Comparison of ENCODE assay signal across 1 cellular context in genomic region chr6:168288781-168289570, GRCh38.
A peak's percentile ranks its signal among the peaks of the same experiment; 100 is the strongest.
TF ChIP-seq lines count a peak whose summit lies in the region.

No MANE protein-coding gene starts in this region.

TF ChIP-seq in HepG2, 621 proteins besides CTCF, POLR2A, EP300 and RAD21:
- TF ChIP-seq ZNF768 (CRISPR knock-in tag; IDR thresholded peaks at IDR 0.05) (peak; percentile 11; the same call in 1 of the 2 replicates), PAF1 (CRISPR knock-in tag; IDR thresholded peaks at IDR 0.05) (no peak), SRY (CRISPR knock-in tag; IDR thresholded peaks at IDR 0.05) (no peak)
- TF ChIP-seq, protein P1, sequence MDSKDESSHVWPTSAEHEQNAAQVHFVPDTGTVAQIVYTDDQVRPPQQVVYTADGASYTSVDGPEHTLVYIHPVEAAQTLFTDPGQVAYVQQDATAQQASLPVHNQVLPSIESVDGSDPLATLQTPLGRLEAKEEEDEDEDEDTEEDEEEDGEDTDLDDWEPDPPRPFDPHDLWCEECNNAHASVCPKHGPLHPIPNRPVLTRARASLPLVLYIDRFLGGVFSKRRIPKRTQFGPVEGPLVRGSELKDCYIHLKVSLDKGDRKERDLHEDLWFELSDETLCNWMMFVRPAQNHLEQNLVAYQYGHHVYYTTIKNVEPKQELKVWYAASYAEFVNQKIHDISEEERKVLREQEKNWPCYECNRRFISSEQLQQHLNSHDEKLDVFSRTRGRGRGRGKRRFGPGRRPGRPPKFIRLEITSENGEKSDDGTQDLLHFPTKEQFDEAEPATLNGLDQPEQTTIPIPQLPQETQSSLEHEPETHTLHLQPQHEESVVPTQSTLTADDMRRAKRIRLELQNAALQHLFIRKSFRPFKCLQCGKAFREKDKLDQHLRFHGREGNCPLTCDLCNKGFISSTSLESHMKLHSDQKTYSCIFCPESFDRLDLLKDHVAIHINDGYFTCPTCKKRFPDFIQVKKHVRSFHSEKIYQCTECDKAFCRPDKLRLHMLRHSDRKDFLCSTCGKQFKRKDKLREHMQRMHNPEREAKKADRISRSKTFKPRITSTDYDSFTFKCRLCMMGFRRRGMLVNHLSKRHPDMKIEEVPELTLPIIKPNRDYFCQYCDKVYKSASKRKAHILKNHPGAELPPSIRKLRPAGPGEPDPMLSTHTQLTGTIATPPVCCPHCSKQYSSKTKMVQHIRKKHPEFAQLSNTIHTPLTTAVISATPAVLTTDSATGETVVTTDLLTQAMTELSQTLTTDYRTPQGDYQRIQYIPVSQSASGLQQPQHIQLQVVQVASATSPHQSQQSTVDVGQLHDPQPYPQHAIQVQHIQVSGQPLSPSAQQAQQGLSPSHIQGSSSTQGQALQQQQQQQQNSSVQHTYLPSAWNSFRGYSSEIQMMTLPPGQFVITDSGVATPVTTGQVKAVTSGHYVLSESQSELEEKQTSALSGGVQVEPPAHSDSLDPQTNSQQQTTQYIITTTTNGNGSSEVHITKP (CRISPR knock-in tag; IDR thresholded peaks at IDR 0.05; ENCODE audit: low read depth), result 0 out of 2 replicates have a peak, but pooled peaks have one; percentile 18
- TF ChIP-seq, protein P2, sequence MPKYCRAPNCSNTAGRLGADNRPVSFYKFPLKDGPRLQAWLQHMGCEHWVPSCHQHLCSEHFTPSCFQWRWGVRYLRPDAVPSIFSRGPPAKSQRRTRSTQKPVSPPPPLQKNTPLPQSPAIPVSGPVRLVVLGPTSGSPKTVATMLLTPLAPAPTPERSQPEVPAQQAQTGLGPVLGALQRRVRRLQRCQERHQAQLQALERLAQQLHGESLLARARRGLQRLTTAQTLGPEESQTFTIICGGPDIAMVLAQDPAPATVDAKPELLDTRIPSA (CRISPR knock-in tag; IDR thresholded peaks at IDR 0.05; ENCODE audit: borderline replicate concordance), result no peak
TF ChIP-seq in HepG2: peak in this region for 2.
